Comparison of ENCODE assay signal across 15 cellular contexts in genomic region chr9:110835404-110835803, GRCh38.
DNase-seq lines count a peak whose midpoint lies in the region; ATAC-seq lines count a peak whose summit lies in the region.
"Had no signal": no experiment of that assay in that cellular context is flagged by ENCODE, and none has a peak within 500 bp of the region (broad histone marks: within the 10 kb centered on the region; RNA-seq: fewer than 3 reads in every experiment).

No MANE protein-coding gene starts in this region.

- H3K36me3 ChIP-seq in ectodermal cell (ENCODE audit: control insufficient read depth, insufficient read depth, low read length), result no peaks in the 10 kb centered on the region
- H3K36me3 ChIP-seq: left lung, ovary, WERI-Rb-1 had no signal

- WGBS in ectodermal cell, 2 experiments, result 70 to 89% methylated on average over 1 to 2 of the region's 3 CpGs

- no peaks in the 10 kb centered on the region for H3K27me3 ChIP-seq in ectodermal cell (ENCODE audit: control insufficient read depth, insufficient read depth, low read length, poor library complexity, severe bottlenecking)
- H3K27me3 ChIP-seq: left lung, ovary had no signal

- no peaks in the 10 kb centered on the region for H3K9me3 ChIP-seq in ectodermal cell (ENCODE audit: control insufficient read depth, low read length)
- H3K9me3 ChIP-seq: left lung, ovary had no signal

- H3K4me1 ChIP-seq in ectodermal cell (ENCODE audit: control insufficient read depth, insufficient read depth, low read length), result peaks cover 5% of the 10 kb centered on the region
- H3K4me1 ChIP-seq: left lung had no signal

- peak; percentile 74 for DNase-seq in AG20443 (ENCODE audit: low spot score)
- DNase-seq in NCI-H226, result peak; percentile 89
- peak; percentile 71 for DNase-seq in non-pigmented ciliary epithelial cell (ENCODE audit: low read depth)
- no peak for DNase-seq in retina
- DNase-seq in COR-L47 (lab: John Stamatoyannopoulos, UW), result no peak
- DNase-seq: activated T-cell treated with anti-CD3 and anti-CD28 coated beads, Interleukin-2, amount 50 U/mL, for 48 hours; Kasumi-1; left lung; ovary; substantia nigra; WERI-Rb-1 had no signal

- no peak overlapping the region for H3K4me3 ChIP-seq in ectodermal cell (ENCODE audit: insufficient read depth, low read depth, low read length)
- H3K4me3 ChIP-seq: left lung, ovary, PC-9 had no signal

- H3K27ac ChIP-seq in ectodermal cell (ENCODE audit: insufficient read depth, low read depth, low read length, poor library complexity, severe bottlenecking), result peak overlapping the region; percentile 21
- H3K27ac ChIP-seq: left lung, ovary, PC-9, WERI-Rb-1 had no signal

- ATAC-seq in HG03342 (IDR thresholded peaks at IDR 0.05; ENCODE audit: unreplicated experiment), result no peak
- ATAC-seq in GM18909 (IDR thresholded peaks at IDR 0.05; ENCODE audit: poor library complexity, unreplicated experiment), result no peak
- ATAC-seq: left lung had no signal

Comparison
In these comparisons a context has a peak if more than half of its experiments do, and no peak if none do; other contexts are left out.
1. DNase-seq: peak in AG20443 (single experiment), NCI-H226 (single experiment) and non-pigmented ciliary epithelial cell (single experiment); none in retina (single experiment) and COR-L47 (single experiment).